In the genomic region with DNA sequence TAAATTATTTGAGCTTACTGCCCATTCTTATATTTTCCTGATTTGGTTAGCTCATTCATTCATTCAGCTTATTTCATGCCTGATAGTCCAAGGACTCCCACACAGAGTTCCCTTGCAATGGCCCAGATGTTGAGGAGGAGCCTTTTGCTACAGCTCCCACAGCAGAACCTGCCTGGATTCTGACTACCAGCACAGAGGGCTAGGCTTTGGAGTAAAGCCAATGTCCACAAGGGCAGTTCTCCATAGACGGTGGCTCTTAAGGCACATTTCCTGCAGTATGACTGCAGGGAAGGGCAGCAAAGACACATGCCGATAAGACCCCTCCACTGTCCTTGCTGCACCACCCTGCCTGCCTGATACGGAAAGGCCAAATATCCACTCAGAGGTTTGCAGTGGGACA, we compare ENCODE assay signal across 1 cellular context.
TF ChIP-seq lines count a peak whose summit lies in the region.

No MANE protein-coding gene starts in this region.

TF ChIP-seq in GM23338, 12 proteins besides CTCF, POLR2A, EP300 and RAD21 (continued from another document):
- TF ChIP-seq, protein P1, sequence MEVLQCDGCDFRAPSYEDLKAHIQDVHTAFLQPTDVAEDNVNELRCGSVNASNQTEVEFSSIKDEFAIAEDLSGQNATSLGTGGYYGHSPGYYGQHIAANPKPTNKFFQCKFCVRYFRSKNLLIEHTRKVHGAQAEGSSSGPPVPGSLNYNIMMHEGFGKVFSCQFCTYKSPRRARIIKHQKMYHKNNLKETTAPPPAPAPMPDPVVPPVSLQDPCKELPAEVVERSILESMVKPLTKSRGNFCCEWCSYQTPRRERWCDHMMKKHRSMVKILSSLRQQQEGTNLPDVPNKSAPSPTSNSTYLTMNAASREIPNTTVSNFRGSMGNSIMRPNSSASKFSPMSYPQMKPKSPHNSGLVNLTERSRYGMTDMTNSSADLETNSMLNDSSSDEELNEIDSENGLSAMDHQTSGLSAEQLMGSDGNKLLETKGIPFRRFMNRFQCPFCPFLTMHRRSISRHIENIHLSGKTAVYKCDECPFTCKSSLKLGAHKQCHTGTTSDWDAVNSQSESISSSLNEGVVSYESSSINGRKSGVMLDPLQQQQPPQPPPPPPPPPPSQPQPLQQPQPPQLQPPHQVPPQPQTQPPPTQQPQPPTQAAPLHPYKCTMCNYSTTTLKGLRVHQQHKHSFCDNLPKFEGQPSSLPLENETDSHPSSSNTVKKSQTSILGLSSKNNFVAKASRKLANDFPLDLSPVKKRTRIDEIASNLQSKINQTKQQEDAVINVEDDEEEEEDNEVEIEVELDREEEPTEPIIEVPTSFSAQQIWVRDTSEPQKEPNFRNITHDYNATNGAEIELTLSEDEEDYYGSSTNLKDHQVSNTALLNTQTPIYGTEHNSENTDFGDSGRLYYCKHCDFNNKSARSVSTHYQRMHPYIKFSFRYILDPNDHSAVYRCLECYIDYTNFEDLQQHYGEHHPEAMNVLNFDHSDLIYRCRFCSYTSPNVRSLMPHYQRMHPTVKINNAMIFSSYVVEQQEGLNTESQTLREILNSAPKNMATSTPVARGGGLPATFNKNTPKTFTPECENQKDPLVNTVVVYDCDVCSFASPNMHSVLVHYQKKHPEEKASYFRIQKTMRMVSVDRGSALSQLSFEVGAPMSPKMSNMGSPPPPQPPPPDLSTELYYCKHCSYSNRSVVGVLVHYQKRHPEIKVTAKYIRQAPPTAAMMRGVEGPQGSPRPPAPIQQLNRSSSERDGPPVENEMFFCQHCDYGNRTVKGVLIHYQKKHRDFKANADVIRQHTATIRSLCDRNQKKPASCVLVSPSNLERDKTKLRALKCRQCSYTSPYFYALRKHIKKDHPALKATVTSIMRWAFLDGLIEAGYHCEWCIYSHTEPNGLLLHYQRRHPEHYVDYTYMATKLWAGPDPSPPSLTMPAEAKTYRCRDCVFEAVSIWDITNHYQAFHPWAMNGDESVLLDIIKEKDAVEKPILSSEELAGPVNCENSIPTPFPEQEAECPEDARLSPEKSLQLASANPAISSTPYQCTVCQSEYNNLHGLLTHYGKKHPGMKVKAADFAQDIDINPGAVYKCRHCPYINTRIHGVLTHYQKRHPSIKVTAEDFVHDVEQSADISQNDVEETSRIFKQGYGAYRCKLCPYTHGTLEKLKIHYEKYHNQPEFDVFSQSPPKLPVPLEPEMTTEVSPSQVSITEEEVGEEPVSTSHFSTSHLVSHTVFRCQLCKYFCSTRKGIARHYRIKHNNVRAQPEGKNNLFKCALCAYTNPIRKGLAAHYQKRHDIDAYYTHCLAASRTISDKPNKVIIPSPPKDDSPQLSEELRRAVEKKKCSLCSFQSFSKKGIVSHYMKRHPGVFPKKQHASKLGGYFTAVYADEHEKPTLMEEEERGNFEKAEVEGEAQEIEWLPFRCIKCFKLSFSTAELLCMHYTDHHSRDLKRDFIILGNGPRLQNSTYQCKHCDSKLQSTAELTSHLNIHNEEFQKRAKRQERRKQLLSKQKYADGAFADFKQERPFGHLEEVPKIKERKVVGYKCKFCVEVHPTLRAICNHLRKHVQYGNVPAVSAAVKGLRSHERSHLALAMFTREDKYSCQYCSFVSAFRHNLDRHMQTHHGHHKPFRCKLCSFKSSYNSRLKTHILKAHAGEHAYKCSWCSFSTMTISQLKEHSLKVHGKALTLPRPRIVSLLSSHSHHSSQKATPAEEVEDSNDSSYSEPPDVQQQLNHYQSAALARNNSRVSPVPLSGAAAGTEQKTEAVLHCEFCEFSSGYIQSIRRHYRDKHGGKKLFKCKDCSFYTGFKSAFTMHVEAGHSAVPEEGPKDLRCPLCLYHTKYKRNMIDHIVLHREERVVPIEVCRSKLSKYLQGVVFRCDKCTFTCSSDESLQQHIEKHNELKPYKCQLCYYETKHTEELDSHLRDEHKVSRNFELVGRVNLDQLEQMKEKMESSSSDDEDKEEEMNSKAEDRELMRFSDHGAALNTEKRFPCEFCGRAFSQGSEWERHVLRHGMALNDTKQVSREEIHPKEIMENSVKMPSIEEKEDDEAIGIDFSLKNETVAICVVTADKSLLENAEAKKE (CRISPR knock-in tag; IDR thresholded peaks at IDR 0.05) = no peak
- no peak for TF ChIP-seq STAT1 (IDR thresholded peaks at IDR 0.05; ENCODE audit: unreplicated experiment)
- no peak for TF ChIP-seq EZH2phosphoT487 (IDR thresholded peaks at IDR 0.05; ENCODE audit: unreplicated experiment)
